8 cellular contexts compared by ENCODE assay signal in genomic region chr19:58310685-58311084, GRCh38. TPM values are rescaled to one million over a fixed set of nuclear protein-coding genes. Genes with fewer than 3 reads are reported as not detected.
DNase-seq lines count a peak whose midpoint lies in the region; ATAC-seq and TF ChIP-seq lines count a peak whose summit lies in the region.
"Not testable (repeated sequence)": the region's sequence is repeated elsewhere in the genome, so short reads cannot be mapped to it uniquely, and the experiment has no call there.

No MANE protein-coding gene starts in this region.

- H3K36me3 ChIP-seq in GM23338 (ENCODE audit: insufficient read depth) (peaks cover 10% of the 10 kb centered on the region), ascending aorta (peaks cover 33 to 81% of the 10 kb centered on the region in 2 donors), left ventricle myocardium inferior (peaks cover 78% of the 10 kb centered on the region)

- peak; percentile 82 for ATAC-seq in GM23338

- not testable (repeated sequence) for H3K27me3 Mint-ChIP-seq in GM23338 (ENCODE audit: insufficient read depth, low read depth, poor library complexity)

- peak; percentile 71 for DNase-seq in GM23338 (ENCODE audit: low spot score)
- peak; percentile 5 for DNase-seq in T follicular helper cell (ENCODE audit: low read depth)
- DNase-seq in ascending aorta (ENCODE audit: low spot score in 2 of 2), result not testable (repeated sequence)
- peak; percentile 34 for DNase-seq in epithelial cell of esophagus (ENCODE audit: low read depth)
- peak; percentile 35 for DNase-seq in left ventricle myocardium inferior
- DNase-seq in midbrain (lab: John Stamatoyannopoulos, UW), result peak; percentile 14
- peak; percentile 22 for DNase-seq in stimulated activated CD4-positive, alpha-beta T cell treated with anti-CD3 and anti-CD28 coated beads, Interleukin-15, amount 100 ng/mL, for 24 hours

- not testable (repeated sequence) for H3K9me2 ChIP-seq in GM23338 (ENCODE audit: insufficient read depth)

- not testable (repeated sequence) for H3K4me3 ChIP-seq in GM23338; ascending aorta; epithelial cell of esophagus (ENCODE audit: low read length); left ventricle myocardium inferior

- not testable (repeated sequence) for H3K27ac Mint-ChIP-seq in GM23338

- intact Hi-C loops in ascending aorta (cut with DNase I); left ventricle myocardium inferior (cut with micrococcal nuclease): not testable (repeated sequence)

- not testable (repeated sequence) for H3K9me3 Mint-ChIP-seq in GM23338

- H3F3A ChIP-seq in GM23338 (replicated peaks; ENCODE audit: low read depth), result not testable (repeated sequence)

- H3K27ac ChIP-seq in 22Rv1; GM23338 (ENCODE audit: low read depth); ascending aorta; left ventricle myocardium inferior (replicated peaks): not testable (repeated sequence)

- H2AFZ ChIP-seq in GM23338, result not testable (repeated sequence)

- not testable (repeated sequence) for H3K4me1 Mint-ChIP-seq in GM23338

- H4K20me1 ChIP-seq in GM23338 (replicated peaks; ENCODE audit: insufficient read depth), result not testable (repeated sequence)

- H3K4me1 ChIP-seq in GM23338 (ENCODE audit: insufficient read depth); ascending aorta: not testable (repeated sequence)
- peaks cover 20% of the 10 kb centered on the region for H3K4me1 ChIP-seq in left ventricle myocardium inferior

- peaks cover 12% of the 10 kb centered on the region for H3K79me2 ChIP-seq in GM23338 (replicated peaks; ENCODE audit: insufficient read depth)

- not testable (repeated sequence) for H3K4me2 ChIP-seq in GM23338

- not testable (repeated sequence) for H3K9me3 ChIP-seq in ascending aorta; left ventricle myocardium inferior (replicated peaks)

- not testable (repeated sequence) for H3K27me3 ChIP-seq in GM23338 (ENCODE audit: insufficient read depth); ascending aorta; left ventricle myocardium inferior (ENCODE audit: low read depth)

- H3K36me3 Mint-ChIP-seq in GM23338 (ENCODE audit: low read depth), result peaks cover 76% of the 10 kb centered on the region

- H3K4me3 Mint-ChIP-seq in GM23338, result not testable (repeated sequence)

- TF ChIP-seq CTCF in 22Rv1 (IDR thresholded peaks at IDR 0.05) (peak; percentile 73), GM23338 (conservative IDR thresholded peaks at IDR 0.05; ENCODE audit: low read depth in 2 of 2) (peak; percentile 59 to 65), ascending aorta (IDR thresholded peaks at IDR 0.05) (peak in 2 of 3 experiments; percentile 23 to 45), epithelial cell of esophagus (IDR thresholded peaks at IDR 0.05; ENCODE audit: insufficient read depth, low read depth, low read length, missing control alignments) (peak; percentile 36), left ventricle myocardium inferior (IDR thresholded peaks at IDR 0.05; ENCODE audit: borderline replicate concordance) (peak; percentile 72)

TF ChIP-seq in GM23338, 12 proteins besides CTCF, POLR2A, EP300 and RAD21:
- peak; percentile 77 for TF ChIP-seq CREB1 (CRISPR knock-in tag; IDR thresholded peaks at IDR 0.05; ENCODE audit: low read depth)

RNA-seq across cellular contexts. Expression of gene ERVK3-1, which starts 5.5 kb away (rescaled TPM):
- 26.1 and 34.4 TPM in 2 replicates for total RNA-seq in GM23338 (2014; rRNA removed; shearing (Covaris generic))
- 64.2 and 66.2 TPM in 2 replicates for polyA plus RNA-seq in GM23338 (2016; fragmentation: Nextera tagmentation; extraction: Ambion mirVana)
- total RNA-seq in ascending aorta, result 35.0 TPM
- 22.7 TPM for total RNA-seq in left ventricle myocardium inferior

RNA-seq across cellular contexts. Expression of gene ZSCAN22, which starts 16.1 kb away (rescaled TPM):
- 2.7 and 2.9 TPM in 2 replicates for total RNA-seq in GM23338 (2014; rRNA removed; shearing (Covaris generic))
- polyA plus RNA-seq in GM23338 (2016; fragmentation: Nextera tagmentation; extraction: Ambion mirVana), result 0.86 and 0.99 TPM in 2 replicates
- total RNA-seq in ascending aorta (1.9 TPM), left ventricle myocardium inferior (1.8 TPM)

RNA-seq across cellular contexts. Expression of gene ZNF8, which starts 31.9 kb away (rescaled TPM):
- 27.4 and 30.3 TPM in 2 replicates for total RNA-seq in GM23338 (2014; rRNA removed; shearing (Covaris generic))
- polyA plus RNA-seq in GM23338 (2016; fragmentation: Nextera tagmentation; extraction: Ambion mirVana), result 4.3 and 4.7 TPM in 2 replicates
- total RNA-seq in ascending aorta (6.0 TPM), left ventricle myocardium inferior (4.9 TPM)

RNA-seq across cellular contexts. Expression of gene A1BG, which starts 42.6 kb away (rescaled TPM):
- total RNA-seq in GM23338 (2014; rRNA removed; shearing (Covaris generic)), result 6.5 and 17.7 TPM in 2 replicates
- 43.5 and 50.5 TPM in 2 replicates for polyA plus RNA-seq in GM23338 (2016; fragmentation: Nextera tagmentation; extraction: Ambion mirVana)
- total RNA-seq in ascending aorta (0.32 TPM), left ventricle myocardium inferior (3.7 TPM)

RNA-seq across cellular contexts. Expression of gene ZNF497, which starts 51.9 kb away (rescaled TPM):
- total RNA-seq in GM23338 (2014; rRNA removed; shearing (Covaris generic)), result 1.0 and 2.0 TPM in 2 replicates
- 0.44 and 0.61 TPM in 2 replicates for polyA plus RNA-seq in GM23338 (2016; fragmentation: Nextera tagmentation; extraction: Ambion mirVana)
- not detected for total RNA-seq in ascending aorta
- total RNA-seq in left ventricle myocardium inferior, result 0.41 TPM
